ENCODE assay signal across 1 cellular context in genomic region chr7:1004018-1004880, GRCh38.
TF ChIP-seq lines count a peak whose summit lies in the region.

No MANE protein-coding gene starts in this region.

TF ChIP-seq in IMR-90, 13 proteins besides CTCF, POLR2A, EP300 and RAD21:
- TF ChIP-seq CEBPB (IDR thresholded peaks at IDR 0.05; ENCODE audit: low read depth, low read length) (no peak), MXI1 (IDR thresholded peaks at IDR 0.05; ENCODE audit: borderline replicate concordance, low read depth, low read length) (no peak), CHD1 (IDR thresholded peaks at IDR 0.05; ENCODE audit: low read depth, low read length) (no peak), BHLHE40 (IDR thresholded peaks at IDR 0.05; ENCODE audit: low read depth, low read length) (no peak), USF2 (IDR thresholded peaks at IDR 0.05; ENCODE audit: low read depth, low read length) (no peak), SMC3 (IDR thresholded peaks at IDR 0.05; ENCODE audit: low read depth, low read length) (no peak), MAFK (IDR thresholded peaks at IDR 0.05; ENCODE audit: low read depth, low read length) (no peak), MAZ (IDR thresholded peaks at IDR 0.05; ENCODE audit: borderline replicate concordance, low read depth, low read length) (no peak), FOS (IDR thresholded peaks at IDR 0.05; ENCODE audit: low read depth, low read length) (no peak), RCOR1 (IDR thresholded peaks at IDR 0.05; ENCODE audit: insufficient replicate concordance, low read length) (no peak), NFE2L2 (IDR thresholded peaks at IDR 0.05; ENCODE audit: low read depth, low read length) (no peak), RFX5 (IDR thresholded peaks at IDR 0.05; ENCODE audit: low read depth, low read length) (no peak)
- TF ChIP-seq, protein P1, sequence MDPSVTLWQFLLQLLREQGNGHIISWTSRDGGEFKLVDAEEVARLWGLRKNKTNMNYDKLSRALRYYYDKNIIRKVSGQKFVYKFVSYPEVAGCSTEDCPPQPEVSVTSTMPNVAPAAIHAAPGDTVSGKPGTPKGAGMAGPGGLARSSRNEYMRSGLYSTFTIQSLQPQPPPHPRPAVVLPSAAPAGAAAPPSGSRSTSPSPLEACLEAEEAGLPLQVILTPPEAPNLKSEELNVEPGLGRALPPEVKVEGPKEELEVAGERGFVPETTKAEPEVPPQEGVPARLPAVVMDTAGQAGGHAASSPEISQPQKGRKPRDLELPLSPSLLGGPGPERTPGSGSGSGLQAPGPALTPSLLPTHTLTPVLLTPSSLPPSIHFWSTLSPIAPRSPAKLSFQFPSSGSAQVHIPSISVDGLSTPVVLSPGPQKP (IDR thresholded peaks at IDR 0.05; ENCODE audit: borderline replicate concordance, low read depth, low read length), result no peak
